ENCODE assay signal across 9 cellular contexts in genomic region chr12:130714091-130714590, GRCh38. TPM values are rescaled to one million over a fixed set of nuclear protein-coding genes. Genes with fewer than 3 reads are reported as not detected.
DNase-seq lines count a peak whose midpoint lies in the region; ATAC-seq and TF ChIP-seq lines count a peak whose summit lies in the region.
"Had no signal": no experiment of that assay in that cellular context is flagged by ENCODE, and none has a peak within 500 bp of the region (broad histone marks: within the 10 kb centered on the region; RNA-seq: fewer than 3 reads in every experiment).

No MANE protein-coding gene starts in this region.

- H3K27ac ChIP-seq in SK-N-SH (ENCODE audit: low read depth in 2 of 2, low read length in 1 of 2) (peak overlapping the region in 1 of 2 experiments; percentile 84; a peak in 2 of 4 replicates), thyroid gland (no peak overlapping the region)

- H3K27ac Mint-ChIP-seq in T-helper 17 cell = no peak overlapping the region

- no peak for TF ChIP-seq POLR2A in thyroid gland (IDR thresholded peaks at IDR 0.05)

- H3K9me3 ChIP-seq in SK-N-SH (no peaks in the 10 kb centered on the region), T-helper 17 cell (ENCODE audit: control insufficient read depth, low read length, poor library complexity, severe bottlenecking) (peaks cover 2% of the 10 kb centered on the region), thyroid gland (no peaks in the 10 kb centered on the region), MG63 (no peaks in the 10 kb centered on the region)

- H4K20me1 ChIP-seq in SK-N-SH (ENCODE audit: insufficient read depth) = no peaks in the 10 kb centered on the region

- no peaks in the 10 kb centered on the region for H3F3A ChIP-seq in SK-N-SH (replicated peaks; ENCODE audit: insufficient read depth)

- H3K4me3 ChIP-seq in SK-N-SH (ENCODE audit: low read depth in 2 of 2, low read length in 1 of 2) (peak overlapping the region in 1 of 2 experiments; percentile 60; a peak in 2 of 4 replicates), thyroid gland (replicated peaks in 1 of 3) (peak overlapping the region in 1 of 3 donors; percentile 24), MG63 (no peak overlapping the region)

- CTCF ChIA-PET in SK-N-SH (lab: Yijun Ruan, JAX) = interaction anchor here (0.7 to 4.1 kb wide), 5 partner anchors 9 to 241 kb away, joined by 3 to 33 read pairs (median 3); no protein-coding TSS in a partner anchor

- H3K36me3 ChIP-seq in SK-N-SH (replicated peaks in 1 of 2; ENCODE audit: control insufficient read depth in 1 of 2, insufficient read depth in 2 of 2, low read length in 1 of 2) (no peaks in the 10 kb centered on the region), thyroid gland (no peaks in the 10 kb centered on the region), MG63 (no peaks in the 10 kb centered on the region)

- TF ChIP-seq EP300 in SK-N-SH (IDR thresholded peaks at IDR 0.05; ENCODE audit: borderline replicate concordance in 1 of 2, low read depth in 1 of 2, low read length in 1 of 2) = no peak

- H3K4me2 ChIP-seq in SK-N-SH = no peak overlapping the region

- intact Hi-C loops in thyroid gland (cut with DNase I) = no loop called here

- POLR2A ChIA-PET in SK-N-SH (lab: Yijun Ruan, JAX) = interaction anchor here (0.9 to 2.0 kb wide), 4 partner anchors 10 to 156 kb away, joined by 3 to 10 read pairs (median 6); no protein-coding TSS in a partner anchor

- no peak overlapping the region for H2AFZ ChIP-seq in SK-N-SH (ENCODE audit: low read depth)

- no peak overlapping the region for H3K9ac ChIP-seq in SK-N-SH

- H3K9me2 ChIP-seq in SK-N-SH = no peaks in the 10 kb centered on the region

- peaks cover 7% of the 10 kb centered on the region for H3K4me1 Mint-ChIP-seq in T-helper 17 cell

- no peak for TF ChIP-seq RAD21 in SK-N-SH (IDR thresholded peaks at IDR 0.05; ENCODE audit: low read length)

- TF ChIP-seq CTCF in SK-N-SH (IDR thresholded peaks at IDR 0.05) = no peak
- no peak for TF ChIP-seq CTCF in thyroid gland (IDR thresholded peaks at IDR 0.05)
- TF ChIP-seq CTCF in GM10266 (IDR thresholded peaks at IDR 0.05; ENCODE audit: control insufficient read depth, insufficient read depth, low read depth, missing control alignments) = no peak

- H3K4me3 Mint-ChIP-seq in T-helper 17 cell = peak overlapping the region; percentile 7

- peaks cover 56% of the 10 kb centered on the region for H3K27me3 Mint-ChIP-seq in T-helper 17 cell

- H3K27me3 ChIP-seq in SK-N-SH (ENCODE audit: insufficient read depth) (no peaks in the 10 kb centered on the region), thyroid gland (no peaks in the 10 kb centered on the region), MG63 (peaks cover 8% of the 10 kb centered on the region; the same call in 1 of the 2 replicates)

- ATAC-seq in SK-N-SH treated with all-trans-retinoic acid at 6 μM for 48 hours (no peak; the same call in 2 of the 3 replicates), T-helper 17 cell (no peak)

- peaks cover 0 to 43% of the 10 kb centered on the region in 2 experiments; a peak in 1 of 4 replicates for H3K4me1 ChIP-seq in SK-N-SH (ENCODE audit: control insufficient read depth in 1 of 2, insufficient read depth in 2 of 2, low read depth in 1 of 2, low read length in 1 of 2)
- H3K4me1 ChIP-seq in thyroid gland = peaks cover 15 to 32% of the 10 kb centered on the region in 2 donors

- DNase-seq in SK-N-SH (peak; percentile 60), T-helper 17 cell (no peak), medulla oblongata (ENCODE audit: extremely low spot score) (peak; percentile 31), thyroid gland (peak; percentile 36 to 50), MG63 (no peak), GM10266 (ENCODE audit: extremely low spot score) (no peak), Kasumi-1 (lab: John Stamatoyannopoulos, UW) (no peak)
- DNase-seq: effector CD4-positive, alpha-beta T cell had no signal

- WGBS in SK-N-SH (ENCODE audit: low lambda C conversion rate) = 5% methylated on average over 9 of the region's 20 CpGs
- 4% methylated on average over 11 to 15 of the region's 20 CpGs for WGBS in thyroid gland, 2 donors

- H3K36me3 Mint-ChIP-seq in T-helper 17 cell (ENCODE audit: low read depth) = no peaks in the 10 kb centered on the region

- H3K79me2 ChIP-seq in SK-N-SH (ENCODE audit: insufficient read depth) = no peaks in the 10 kb centered on the region

TF ChIP-seq in SK-N-SH, 30 proteins besides CTCF, POLR2A, EP300 and RAD21:
- no peak for TF ChIP-seq GATA2 (CRISPR knock-in tag; IDR thresholded peaks at IDR 0.05)
- peak; percentile 77; the same call in 1 of the 2 replicates for TF ChIP-seq MXI1 (IDR thresholded peaks at IDR 0.05; ENCODE audit: low read depth, low read length)
- TF ChIP-seq CHD2 (IDR thresholded peaks at IDR 0.05; ENCODE audit: low read length, partially characterized antibody) = peak; percentile 3

TF ChIP-seq in SK-N-SH treated with all-trans-retinoic acid at 6 μM for 48 hours, 23 proteins besides CTCF, POLR2A, EP300 and RAD21:
- TF ChIP-seq ZNF565 (CRISPR knock-in tag; conservative IDR thresholded peaks at IDR 0.05; ENCODE audit: low read depth) (no peak), ZFP30 (CRISPR knock-in tag; IDR thresholded peaks at IDR 0.05) (no peak), CSRNP3 (CRISPR knock-in tag; IDR thresholded peaks at IDR 0.05) (no peak), POU6F1 (CRISPR knock-in tag; IDR thresholded peaks at IDR 0.05; ENCODE audit: borderline replicate concordance, low read depth) (no peak), RARB (CRISPR knock-in tag; IDR thresholded peaks at IDR 0.05) (no peak), ZNF8 (CRISPR knock-in tag; IDR thresholded peaks at IDR 0.05) (no peak), BACH2 (CRISPR knock-in tag; IDR thresholded peaks at IDR 0.05; ENCODE audit: borderline replicate concordance) (no peak)

RNA-seq across cellular contexts. Expression of gene RIMBP2, which starts 2.0 kb away (rescaled TPM):
- polyA plus RNA-seq in SK-N-SH (2012; rRNA removed) = 0.90 and 1.1 TPM in 2 replicates
- polyA plus RNA-seq in SK-N-SH (2012; cell fraction: cytosol; rRNA removed) = 1.2 and 1.8 TPM in 2 replicates
- 2.6 and 4.0 TPM in 2 replicates for polyA plus RNA-seq in SK-N-SH (2012; cell fraction: nucleus; rRNA removed)
- not detected for total RNA-seq in T-helper 17 cell
- 1 to 10 TPM in 1 of 4 donors, under 1 TPM in 3; 0.11 to 2.2 (median 0.63) TPM for total RNA-seq in thyroid gland
- total RNA-seq in MG63 (2014; rRNA removed; shearing (Covaris generic); ENCODE audit: low replicate concordance) = 0.76 TPM in 1 of 2 replicates, not detected in the other

Comparison
In these comparisons a context has a peak if more than half of its experiments do, and no peak if none do; other contexts are left out.
1. DNase-seq: peak in SK-N-SH (single experiment), medulla oblongata (single experiment) and thyroid gland (2 of 2); none in T-helper 17 cell (0 of 3), MG63 (single experiment), GM10266 (single experiment) and Kasumi-1 (0 of 2).